In the genomic region with DNA sequence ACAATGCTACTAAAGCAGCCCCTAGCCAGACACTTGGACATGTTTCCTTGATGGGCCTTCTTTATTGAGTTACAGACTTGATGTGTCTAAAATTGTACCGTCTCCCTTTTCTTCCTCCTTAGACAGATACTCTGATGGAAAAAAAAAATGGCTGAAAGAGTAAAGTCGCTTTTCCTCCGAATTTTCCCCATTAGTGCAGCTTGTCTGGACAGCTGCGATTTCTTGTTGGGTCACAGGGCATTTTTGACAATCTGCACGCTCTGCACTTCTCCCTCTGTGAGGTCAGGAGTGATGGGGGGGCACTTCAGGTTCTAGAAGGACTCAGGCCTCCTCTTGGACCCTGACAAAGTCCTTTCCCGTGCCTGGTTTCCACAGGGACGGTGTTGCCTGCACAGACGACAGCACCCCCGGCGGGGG, we compare ENCODE assay signal across 8 cellular contexts. TPM values are rescaled to one million over a fixed set of nuclear protein-coding genes. Genes with fewer than 3 reads are reported as not detected.
DNase-seq lines count a peak whose midpoint lies in the region; ATAC-seq and TF ChIP-seq lines count a peak whose summit lies in the region.

No MANE protein-coding gene starts in this region.

- no peak for ATAC-seq in HG02852 (IDR thresholded peaks at IDR 0.05; ENCODE audit: unreplicated experiment)
- no peak for ATAC-seq in HG03280 (IDR thresholded peaks at IDR 0.05; ENCODE audit: unreplicated experiment)

- POLR2A ChIA-PET in RWPE1 (lab: Yijun Ruan, JAX; ENCODE audit: low non-redundant PET), result interaction anchor here (0.6 kb wide), 1 partner anchor 543 kb away, joined by 4 read pairs; no protein-coding TSS in a partner anchor

- DNase-seq in DMS 273 (lab: John Stamatoyannopoulos, UW; ENCODE audit: unreplicated experiment) (peak; percentile 62), DMS 273 treated with DMSO at 0.1 percent for 48 hours (lab: John Stamatoyannopoulos, UW) (no peak), RWPE1 (ENCODE audit: low spot score) (no peak), epithelial cell of proximal tubule (ENCODE audit: low read depth) (no peak), NCI-H226 (no peak)

- peaks cover 18% of the 10 kb centered on the region for H3K79me2 ChIP-seq in parathyroid adenoma

- CTCF ChIA-PET in RWPE1 (lab: Yijun Ruan, JAX), result interaction anchor here (0.6 to 0.7 kb wide), 2 partner anchors 49 to 82 kb away, joined by 3 to 4 read pairs; no protein-coding TSS in a partner anchor

- peak overlapping the region; percentile 89 for H2AFZ ChIP-seq in parathyroid adenoma

- H3K4me1 ChIP-seq in parathyroid adenoma, result peaks cover 25% of the 10 kb centered on the region

- H3K27me3 ChIP-seq in parathyroid adenoma (ENCODE audit: control insufficient read depth, insufficient read depth, low read length), result no peaks in the 10 kb centered on the region

- peak overlapping the region; percentile 86 for H3K4me3 ChIP-seq in epithelial cell of proximal tubule (ENCODE audit: low read depth, low read length)
- peak overlapping the region; percentile 98 for H3K4me3 ChIP-seq in parathyroid adenoma (ENCODE audit: low read depth, low read length)

- H3K4me2 ChIP-seq in parathyroid adenoma (ENCODE audit: low read length), result peak overlapping the region; percentile 97

- TF ChIP-seq CTCF in RWPE1 (conservative IDR thresholded peaks at IDR 0.05; ENCODE audit: low read depth) (no peak), epithelial cell of proximal tubule (conservative IDR thresholded peaks at IDR 0.05; ENCODE audit: low read depth, low read length) (peak; percentile 14), parathyroid adenoma (IDR thresholded peaks at IDR 0.05) (no peak)

- peak overlapping the region; percentile 31 for H3K9ac ChIP-seq in parathyroid adenoma

- H3K9me3 ChIP-seq in parathyroid adenoma (ENCODE audit: control insufficient read depth, low read length), result no peaks in the 10 kb centered on the region

- no peaks in the 10 kb centered on the region for H3K36me3 ChIP-seq in parathyroid adenoma (ENCODE audit: control insufficient read depth, insufficient read depth, low read length)

- peak overlapping the region; percentile 94 for H3K27ac ChIP-seq in RWPE1
- H3K27ac ChIP-seq in parathyroid adenoma, result peak overlapping the region; percentile 99

RNA-seq across cellular contexts. Expression of gene PRKAR1A, which starts 1.0 kb away (rescaled TPM):
- total RNA-seq in epithelial cell of proximal tubule, result 131 and 157 TPM in 2 replicates

RNA-seq across cellular contexts. Expression of gene WIPI1, which starts 54.0 kb away (rescaled TPM):
- 20.2 and 23.4 TPM in 2 replicates for total RNA-seq in epithelial cell of proximal tubule
